ENCODE assay signal across 14 cellular contexts in the genomic region with DNA sequence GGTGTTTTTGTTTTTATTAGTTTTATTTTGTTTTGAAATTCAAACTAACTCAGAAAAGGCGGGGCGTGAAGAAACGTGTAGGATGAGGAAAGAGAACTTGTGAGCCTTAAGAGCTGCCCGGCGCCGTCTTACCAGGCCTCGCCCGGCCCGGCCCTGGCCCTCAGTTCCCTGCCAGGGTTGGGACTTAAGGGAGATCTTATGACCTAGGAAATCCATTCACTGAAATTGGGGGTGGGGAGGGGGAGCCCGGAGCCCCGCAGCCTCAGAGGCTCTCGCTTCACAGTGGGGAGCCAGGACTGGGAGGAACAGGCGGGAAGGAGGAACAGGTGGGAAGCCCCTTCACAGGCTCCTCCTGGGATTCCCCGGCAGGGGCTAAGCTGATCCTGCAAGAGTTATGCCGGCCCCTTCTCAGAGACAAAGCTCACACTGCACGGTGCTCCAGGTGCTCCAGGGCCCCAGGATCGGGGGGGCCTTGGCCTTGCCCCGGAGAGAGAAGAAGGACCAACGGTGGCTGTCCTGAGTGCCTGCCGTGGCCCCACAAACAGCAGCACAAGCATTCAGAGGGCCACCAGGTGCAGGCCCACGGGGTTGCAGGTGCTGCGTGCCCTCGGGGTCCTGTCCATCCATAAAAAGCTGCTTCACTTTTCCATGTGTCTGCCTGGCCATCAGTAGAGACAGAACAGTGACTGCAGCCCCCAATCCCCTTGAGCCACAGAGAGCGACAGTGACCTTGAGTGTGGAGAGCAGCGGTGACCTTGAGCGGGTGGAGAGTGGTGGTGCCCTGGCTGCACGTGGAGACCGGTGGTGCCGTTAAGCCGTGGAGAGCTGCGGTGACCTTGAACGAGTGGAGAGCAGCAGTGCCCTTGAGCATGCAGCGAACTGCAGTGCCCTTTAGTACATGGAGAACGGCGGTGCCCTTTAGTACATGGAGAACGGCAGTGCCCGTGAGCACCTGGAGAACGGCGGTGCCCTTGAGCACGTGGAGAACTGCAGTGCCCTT.
DNase-seq lines count a peak whose midpoint lies in the region; ATAC-seq and TF ChIP-seq lines count a peak whose summit lies in the region.
"Had no signal": no experiment of that assay in that cellular context is flagged by ENCODE, and none has a peak within 500 bp of the region (broad histone marks: within the 10 kb centered on the region; RNA-seq: fewer than 3 reads in every experiment).

No MANE protein-coding gene starts in this region.

- 80 to 90% methylated on average over 32 to 35 of the region's 40 CpGs for WGBS in thyroid gland, 2 donors

- H3K4me3 Mint-ChIP-seq in natural killer cell, result no peak overlapping the region
- H3K4me3 Mint-ChIP-seq: CD4-positive, CD25-positive, alpha-beta regulatory T cell had no signal

- H3K4me3 ChIP-seq in RWPE2 (ENCODE audit: severe bottlenecking) (no peak overlapping the region), thyroid gland (replicated peaks in 1 of 3) (no peak overlapping the region)
- H3K4me3 ChIP-seq: ascending aorta, SJSA1 had no signal

- H3K9me3 ChIP-seq in RWPE2 (ENCODE audit: severe bottlenecking), result no peaks in the 10 kb centered on the region
- no peaks in the 10 kb centered on the region for H3K9me3 ChIP-seq in thyroid gland
- H3K9me3 ChIP-seq: ascending aorta had no signal

- TF ChIP-seq CTCF in RWPE2 (IDR thresholded peaks at IDR 0.05; ENCODE audit: poor library complexity, severe bottlenecking), result no peak
- no peak for TF ChIP-seq CTCF in natural killer cell (IDR thresholded peaks at IDR 0.05)
- TF ChIP-seq CTCF in thyroid gland (IDR thresholded peaks at IDR 0.05), result no peak

- ATAC-seq in RWPE2 (ENCODE audit: low read depth) (no peak), natural killer cell (no peak), GM21825 (IDR thresholded peaks at IDR 0.05; ENCODE audit: unreplicated experiment) (no peak)
- ATAC-seq: left colon had no signal

- H3K27ac Mint-ChIP-seq in natural killer cell, result no peak overlapping the region
- H3K27ac Mint-ChIP-seq: CD4-positive, CD25-positive, alpha-beta regulatory T cell had no signal

- H3K4me1 ChIP-seq in RWPE2 (ENCODE audit: insufficient read depth, poor library complexity, severe bottlenecking) (no peaks in the 10 kb centered on the region), thyroid gland (no peaks in the 10 kb centered on the region)
- H3K4me1 ChIP-seq: ascending aorta, SJSA1 had no signal

- no peaks in the 10 kb centered on the region for H3K27me3 Mint-ChIP-seq in natural killer cell (ENCODE audit: low read depth in 2 of 2)
- H3K27me3 Mint-ChIP-seq: CD4-positive, CD25-positive, alpha-beta regulatory T cell had no signal

- no peaks in the 10 kb centered on the region for H3K27me3 ChIP-seq in RWPE2 (ENCODE audit: insufficient read depth, poor library complexity, severe bottlenecking)
- no peaks in the 10 kb centered on the region for H3K27me3 ChIP-seq in thyroid gland
- H3K27me3 ChIP-seq: ascending aorta, SJSA1 had no signal

- DNase-seq in RWPE2 (ENCODE audit: low spot score) (peak; percentile 26), ecto neural progenitor cell (ENCODE audit: low spot score) (peak; percentile 33), natural killer cell (peak; percentile 12), thyroid gland (no peak), hepatic stellate cell (ENCODE audit: low spot score) (no peak), EL (no peak)
- DNase-seq: CD4-positive, CD25-positive, alpha-beta regulatory T cell; NCI-H2029; NCI-H82 had no signal

- H3K36me3 Mint-ChIP-seq in natural killer cell, result no peaks in the 10 kb centered on the region
- H3K36me3 Mint-ChIP-seq: CD4-positive, CD25-positive, alpha-beta regulatory T cell had no signal

- H3K36me3 ChIP-seq in RWPE2 (ENCODE audit: low read depth) (no peaks in the 10 kb centered on the region), thyroid gland (no peaks in the 10 kb centered on the region)
- H3K36me3 ChIP-seq: ascending aorta, SJSA1 had no signal

- H3K27ac ChIP-seq in RWPE2 (ENCODE audit: poor library complexity, severe bottlenecking), result no peak overlapping the region
- H3K27ac ChIP-seq in thyroid gland, result peak overlapping the region; percentile 1 to 66 (median 65)
- H3K27ac ChIP-seq: ascending aorta, HL-60, SJSA1 had no signal

- no peak for TF ChIP-seq POLR2A in thyroid gland (IDR thresholded peaks at IDR 0.05)

- intact Hi-C loops in natural killer cell (cut with micrococcal nuclease) (no loop called here), thyroid gland (cut with DNase I) (no loop called here)

- no peaks in the 10 kb centered on the region for H3K9me3 Mint-ChIP-seq in natural killer cell

- peaks cover 7 to 17% of the 10 kb centered on the region in 2 donors for H3K4me1 Mint-ChIP-seq in natural killer cell
- H3K4me1 Mint-ChIP-seq: CD4-positive, CD25-positive, alpha-beta regulatory T cell had no signal

Comparison
In these comparisons a context has a peak if more than half of its experiments do, and no peak if none do; other contexts are left out.
1. DNase-seq: peak in RWPE2 (single experiment), ecto neural progenitor cell (single experiment) and natural killer cell (single experiment); none in thyroid gland (0 of 2), hepatic stellate cell (single experiment) and EL (single experiment).